Comparison of ENCODE assay signal across 1 cellular context in the genomic region with DNA sequence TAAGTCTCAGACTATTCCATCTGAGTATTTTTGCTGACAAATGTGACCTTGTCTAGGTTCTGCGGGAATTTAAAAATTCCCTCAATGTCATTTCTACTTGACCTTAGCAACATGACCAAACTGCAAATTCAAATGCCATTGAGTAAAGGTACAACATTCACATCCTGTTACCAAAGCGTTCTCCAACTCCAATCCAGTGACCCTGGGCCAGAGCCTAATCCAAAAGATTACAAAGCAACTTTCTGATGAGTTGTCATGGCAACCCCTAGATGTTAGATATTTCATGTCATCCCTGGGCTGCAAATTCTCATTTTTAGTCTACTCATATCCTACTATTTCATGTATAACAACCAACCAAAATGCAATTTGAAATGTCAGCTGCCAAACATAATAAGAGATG.
TF ChIP-seq lines count a peak whose summit lies in the region.

No MANE protein-coding gene starts in this region.

TF ChIP-seq in H1, 55 proteins besides CTCF, POLR2A, EP300 and RAD21:
- TF ChIP-seq FOSL1 (IDR thresholded peaks at IDR 0.05; ENCODE audit: insufficient read depth, low read depth, low read length), result no peak
- no peak for TF ChIP-seq ZNF274 (IDR thresholded peaks at IDR 0.05; ENCODE audit: borderline replicate concordance, extremely low read depth, low read length)
- TF ChIP-seq ATF2 (IDR thresholded peaks at IDR 0.05; ENCODE audit: low read length), result no peak
- TF ChIP-seq SIN3A (conservative IDR thresholded peaks at IDR 0.05 in 1 of 2, IDR thresholded peaks at IDR 0.05 in 1 of 2; ENCODE audit: low read depth in 1 of 2, low read length in 2 of 2), result no peak
